19 cellular contexts compared by ENCODE assay signal in the genomic region with DNA sequence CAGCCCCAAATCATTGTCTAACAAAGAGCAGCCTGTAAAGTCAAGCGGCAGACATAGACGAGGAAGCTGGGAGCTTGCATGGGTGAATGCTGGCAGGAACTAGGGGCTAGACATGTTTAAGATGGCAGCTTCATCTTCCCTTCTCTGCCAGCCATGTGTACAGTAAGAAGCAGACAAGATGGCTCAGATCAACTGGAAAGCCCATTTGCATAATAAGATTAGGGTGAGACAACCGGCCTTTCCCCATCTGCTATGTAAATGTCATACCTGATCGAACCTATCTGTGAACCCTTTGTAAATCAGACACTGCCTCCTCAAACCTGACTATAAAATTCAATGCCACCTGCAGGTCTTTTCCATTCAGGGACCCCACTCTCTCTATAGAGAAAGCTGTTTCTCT.
"Had no signal": no experiment of that assay in that cellular context is flagged by ENCODE, and none has a peak within 500 bp of the region (broad histone marks: within the 10 kb centered on the region; RNA-seq: fewer than 3 reads in every experiment).

No MANE protein-coding gene starts in this region.

- H3K9me3 ChIP-seq: breast epithelium, esophagus squamous epithelium, testis had no signal

- H3K27ac Mint-ChIP-seq: activated CD4-positive, alpha-beta memory T cell treated with anti-CD3 and anti-CD28 coated beads for 36 hours; activated naive CD8-positive, alpha-beta T cell treated with anti-CD3 and anti-CD28 coated beads for 36 hours had no signal

- H3K36me3 ChIP-seq: breast epithelium, esophagus squamous epithelium, heart left ventricle had no signal

- H3K9me3 Mint-ChIP-seq: central memory CD8-positive, alpha-beta T cell had no signal

- ATAC-seq: heart left ventricle, left cardiac atrium had no signal

- H3K27me3 ChIP-seq: breast epithelium, esophagus squamous epithelium, heart left ventricle, testis had no signal

- H3K4me1 Mint-ChIP-seq: activated naive CD8-positive, alpha-beta T cell treated with anti-CD3 and anti-CD28 coated beads for 36 hours; central memory CD8-positive, alpha-beta T cell had no signal

- H3K36me3 Mint-ChIP-seq: activated CD4-positive, alpha-beta memory T cell treated with anti-CD3 and anti-CD28 coated beads for 36 hours had no signal

- H3K4me3 ChIP-seq: breast epithelium, coronary artery, esophagus squamous epithelium, heart left ventricle, testis had no signal

- H3K4me3 Mint-ChIP-seq: activated CD4-positive, alpha-beta memory T cell treated with anti-CD3 and anti-CD28 coated beads for 36 hours; activated naive CD8-positive, alpha-beta T cell treated with anti-CD3 and anti-CD28 coated beads for 36 hours; central memory CD8-positive, alpha-beta T cell had no signal

- DNase-seq: activated CD4-positive, alpha-beta memory T cell treated with anti-CD3 and anti-CD28 coated beads for 36 hours; activated CD4-positive, alpha-beta T cell treated with anti-CD3 and anti-CD28 coated beads for 4 hours; activated CD4-positive, CD25-positive, alpha-beta regulatory T cell; activated naive CD4-positive, alpha-beta T cell treated with Interleukin-2 at 50 U/mL for 16 hours; activated naive CD8-positive, alpha-beta T cell treated with anti-CD3 and anti-CD28 coated beads for 36 hours; activated T-cell treated with anti-CD3 and anti-CD28 coated beads, Interleukin-2, amount 50 U/mL, for 48 hours; esophagus squamous epithelium; heart left ventricle; islet precursor cell; left cardiac atrium; stimulated activated CD4-positive, alpha-beta T cell treated with anti-CD3 and anti-CD28 coated beads, Interleukin-2, amount 100 ng/mL, for 48 hours; stimulated activated CD8-positive, alpha-beta memory T cell treated with anti-CD3 and anti-CD28 coated beads, Interleukin-4, amount 100 ng/mL, for 48 hours; stimulated activated naive CD4-positive, alpha-beta T cell; T-helper 1 cell; testis; trophoblast cell had no signal

- H3K27ac ChIP-seq: breast epithelium, coronary artery, esophagus squamous epithelium, heart left ventricle, testis had no signal

- H3K4me1 ChIP-seq: breast epithelium, esophagus squamous epithelium, heart left ventricle, testis had no signal

- H3K27me3 Mint-ChIP-seq: activated CD4-positive, alpha-beta memory T cell treated with anti-CD3 and anti-CD28 coated beads for 36 hours; activated naive CD8-positive, alpha-beta T cell treated with anti-CD3 and anti-CD28 coated beads for 36 hours had no signal
